Comparison of ENCODE assay signal across 17 cellular contexts in genomic region chr7:47228386-47229014, GRCh38.
DNase-seq lines count a peak whose midpoint lies in the region; ATAC-seq and TF ChIP-seq lines count a peak whose summit lies in the region.
"Had no signal": no experiment of that assay in that cellular context is flagged by ENCODE, and none has a peak within 500 bp of the region (broad histone marks: within the 10 kb centered on the region; RNA-seq: fewer than 3 reads in every experiment).

No MANE protein-coding gene starts in this region.

- POLR2A ChIA-PET in HEK293T (lab: Yijun Ruan, JAX) (no interaction called here), SK-N-SH (lab: Yijun Ruan, JAX) (no interaction called here)

- TF ChIP-seq EP300 in SK-N-SH (IDR thresholded peaks at IDR 0.05; ENCODE audit: borderline replicate concordance in 1 of 2, low read depth in 1 of 2, low read length in 1 of 2), result no peak

- H3F3A ChIP-seq in SK-N-SH (replicated peaks; ENCODE audit: insufficient read depth), result no peaks in the 10 kb centered on the region

- H3K79me2 ChIP-seq in SK-N-SH (ENCODE audit: insufficient read depth), result no peaks in the 10 kb centered on the region

- no peaks in the 10 kb centered on the region for H3K27me3 ChIP-seq in SK-N-SH (ENCODE audit: insufficient read depth)
- H3K27me3 ChIP-seq: body of pancreas, upper lobe of left lung had no signal

- 85% methylated on average over 11 of the region's 11 CpGs for WGBS in SK-N-SH (ENCODE audit: low lambda C conversion rate)

- H3K4me2 ChIP-seq in SK-N-SH, result no peak overlapping the region

- H3K9me2 ChIP-seq in SK-N-SH, result no peaks in the 10 kb centered on the region

- peaks cover 7 to 10% of the 10 kb centered on the region in 2 experiments; a peak in 2 of 4 replicates for H3K4me1 ChIP-seq in SK-N-SH (ENCODE audit: control insufficient read depth in 1 of 2, insufficient read depth in 2 of 2, low read depth in 1 of 2, low read length in 1 of 2)
- H3K4me1 ChIP-seq: body of pancreas had no signal

- no peak overlapping the region for H3K4me3 ChIP-seq in SK-N-SH (ENCODE audit: low read depth in 2 of 2, low read length in 1 of 2)
- H3K4me3 ChIP-seq: body of pancreas, SK-N-MC, upper lobe of left lung had no signal

- intact Hi-C loops in left colon (cut with DNase I, micrococcal nuclease), result no loop called here

- H2AFZ ChIP-seq in SK-N-SH (ENCODE audit: low read depth), result no peak overlapping the region

- CTCF ChIA-PET in HEK293T (lab: Yijun Ruan, JAX) (no interaction called here), SK-N-SH (lab: Yijun Ruan, JAX) (interaction anchor here (1.8 kb wide), 1 partner anchor 26 kb away, joined by 5 read pairs; no protein-coding TSS in a partner anchor)

- H3K9ac ChIP-seq in SK-N-SH, result no peak overlapping the region

- ATAC-seq in left colon, result peak; percentile 16
- ATAC-seq: body of pancreas had no signal

- peak; percentile 34 for DNase-seq in ELF-1 (ENCODE audit: low read depth, low spot score)
- peak; percentile 77 for DNase-seq in HEK293T (ENCODE audit: extremely low spot score)
- DNase-seq in SK-N-SH, result peak; percentile 40
- DNase-seq in left colon, result no peak
- no peak for DNase-seq in NOMO-1 treated with dmso at 0.1 percent for 144 hours (lab: John Stamatoyannopoulos, UW; ENCODE audit: unreplicated experiment)
- DNase-seq in AG20443 (ENCODE audit: low spot score), result no peak
- DNase-seq in NCI-H2081 (lab: John Stamatoyannopoulos, UW), result no peak
- DNase-seq: activated naive CD4-positive, alpha-beta T cell treated with anti-CD3 and anti-CD28 coated beads, Interleukin-2, amount 10 ng/mL, durations not matched to agents 7 days and 5 days; CD8-positive, alpha-beta memory T cell; NCI-H2029; NK-92 treated with Interleukin-12 subunit alpha and Interleukin-12 subunit beta, amount 100 ng/mL, for 24 hours; stimulated activated naive CD4-positive, alpha-beta T cell; upper lobe of left lung had no signal

- H4K20me1 ChIP-seq in SK-N-SH (ENCODE audit: insufficient read depth), result no peaks in the 10 kb centered on the region

- no peak for TF ChIP-seq CTCF in SK-N-SH (IDR thresholded peaks at IDR 0.05)

- no peak for TF ChIP-seq RAD21 in SK-N-SH (IDR thresholded peaks at IDR 0.05; ENCODE audit: low read length)

- H3K27ac ChIP-seq in SK-N-SH (ENCODE audit: low read depth in 2 of 2, low read length in 1 of 2), result no peak overlapping the region
- H3K27ac ChIP-seq: body of pancreas, neutrophil, SK-N-MC, upper lobe of left lung, VCaP had no signal

- no peaks in the 10 kb centered on the region for H3K36me3 ChIP-seq in SK-N-SH (replicated peaks in 1 of 2; ENCODE audit: control insufficient read depth in 1 of 2, insufficient read depth in 2 of 2, low read length in 1 of 2)
- H3K36me3 ChIP-seq: neutrophil, upper lobe of left lung had no signal

- H3K9me3 ChIP-seq in SK-N-SH, result no peaks in the 10 kb centered on the region
- H3K9me3 ChIP-seq: body of pancreas, neutrophil, upper lobe of left lung had no signal

TF ChIP-seq in HEK293T, 16 proteins besides CTCF, POLR2A, EP300 and RAD21:
- TF ChIP-seq PKNOX1 (IDR thresholded peaks at IDR 0.05) (peak; percentile 57; the same call in 1 of the 2 replicates), FOXA1 (IDR thresholded peaks at IDR 0.05) (no peak)

TF ChIP-seq in SK-N-SH, 30 proteins besides CTCF, POLR2A, EP300 and RAD21:
- no peak for TF ChIP-seq GABPA (IDR thresholded peaks at IDR 0.05; ENCODE audit: low read depth)
- no peak for TF ChIP-seq SMC3 (IDR thresholded peaks at IDR 0.05; ENCODE audit: low read depth, low read length)
- no peak for TF ChIP-seq TCF12 (IDR thresholded peaks at IDR 0.05)
- TF ChIP-seq FOSL2 (IDR thresholded peaks at IDR 0.05; ENCODE audit: borderline replicate concordance, low read depth), result no peak
- TF ChIP-seq NRF1 (IDR thresholded peaks at IDR 0.05; ENCODE audit: low read depth, low read length), result no peak
- no peak for TF ChIP-seq TEAD4 (IDR thresholded peaks at IDR 0.05; ENCODE audit: borderline replicate concordance, insufficient read depth)
- TF ChIP-seq YY1 (IDR thresholded peaks at IDR 0.05; ENCODE audit: low read depth), result no peak
- no peak for TF ChIP-seq CHD2 (IDR thresholded peaks at IDR 0.05; ENCODE audit: low read length, partially characterized antibody)
- TF ChIP-seq JUND (IDR thresholded peaks at IDR 0.05), result no peak
- no peak for TF ChIP-seq EZH2phosphoT487 (IDR thresholded peaks at IDR 0.05; ENCODE audit: borderline replicate concordance, low read depth)
- TF ChIP-seq GATA2 (CRISPR knock-in tag; IDR thresholded peaks at IDR 0.05), result no peak
- TF ChIP-seq USF2 (IDR thresholded peaks at IDR 0.05; ENCODE audit: borderline replicate concordance, low read depth, low read length), result no peak
- no peak for TF ChIP-seq PBX3 (IDR thresholded peaks at IDR 0.05)
- no peak for TF ChIP-seq MAX (IDR thresholded peaks at IDR 0.05; ENCODE audit: low read depth)
- TF ChIP-seq FOXM1 (IDR thresholded peaks at IDR 0.05; ENCODE audit: low read depth), result no peak
- no peak for TF ChIP-seq TAF1 (IDR thresholded peaks at IDR 0.05; ENCODE audit: borderline replicate concordance, low read depth, low read length)
- no peak for TF ChIP-seq NFIC (IDR thresholded peaks at IDR 0.05; ENCODE audit: borderline replicate concordance)
- no peak for TF ChIP-seq RXRA (IDR thresholded peaks at IDR 0.05; ENCODE audit: borderline replicate concordance, low read depth)

Comparison
In these comparisons a context has a peak if more than half of its experiments do, and no peak if none do; other contexts are left out.
1. DNase-seq: peak in ELF-1 (single experiment), HEK293T (single experiment) and SK-N-SH (single experiment); none in left colon (0 of 2), NOMO-1 treated with dmso at 0.1 percent for 144 hours (single experiment), AG20443 (single experiment) and NCI-H2081 (0 of 2).